8 cellular contexts compared by ENCODE assay signal in genomic region chr1:87151500-87152421, GRCh38.
DNase-seq lines count a peak whose midpoint lies in the region; ATAC-seq and TF ChIP-seq lines count a peak whose summit lies in the region.

No MANE protein-coding gene starts in this region.

- no peaks in the 10 kb centered on the region for H3K27me3 ChIP-seq in trophoblast cell (ENCODE audit: insufficient read depth, low read length)

- peak; percentile 35 for DNase-seq in GM12864 (ENCODE audit: low read depth)
- DNase-seq in LHCN-M2 (ENCODE audit: low read depth) = peak; percentile 39
- DNase-seq in activated T-helper 1 cell treated with anti-CD3 and anti-CD28 coated beads, Interleukin-12 subunit alpha, Interleukin-12 subunit beta, Interleukin-2, Interleukin-4 antibody, amounts not matched to agents 30 ng/mL and 10 ng/mL and 1 ng/mL, durations not matched to agents 14 hours and 24 hours and 36 hours (ENCODE audit: low spot score) = peak; percentile 5
- DNase-seq in cardiac septum (ENCODE audit: low spot score) = peak; percentile 84
- peak; percentile 70 to 82 for DNase-seq in trophoblast cell
- no peak for DNase-seq in NCI-H1417 treated with DMSO at 0.1 percent for 48 hours (lab: John Stamatoyannopoulos, UW)
- no peak for DNase-seq in NCI-H2196 treated with DMSO at 0.1 percent for 48 hours (lab: John Stamatoyannopoulos, UW; ENCODE audit: unreplicated experiment)

- H2BK12ac ChIP-seq in trophoblast cell (ENCODE audit: low read length) = peak overlapping the region; percentile 92

- peak overlapping the region; percentile 29 for H3K14ac ChIP-seq in trophoblast cell (ENCODE audit: low read length)

- H3K27me3 Mint-ChIP-seq in activated T-helper 1 cell treated with anti-CD3 and anti-CD28 coated beads, Interleukin-12 subunit alpha, Interleukin-12 subunit beta, Interleukin-2, Interleukin-4 antibody, amounts not matched to agents 30 ng/mL and 10 ng/mL and 1 ng/mL, durations not matched to agents 14 hours and 24 hours and 36 hours (ENCODE audit: insufficient read depth) = peaks cover 40% of the 10 kb centered on the region

- peaks cover 22% of the 10 kb centered on the region for H3K79me1 ChIP-seq in trophoblast cell (ENCODE audit: low read length)

- H2AK5ac ChIP-seq in trophoblast cell (ENCODE audit: low read length) = no peak overlapping the region

- H2BK5ac ChIP-seq in trophoblast cell (ENCODE audit: low read depth, low read length, poor library complexity) = peak overlapping the region; percentile 33

- intact Hi-C loops in activated T-helper 1 cell treated with anti-CD3 and anti-CD28 coated beads, Interleukin-12 subunit alpha, Interleukin-12 subunit beta, Interleukin-2, Interleukin-4 antibody, amounts not matched to agents 30 ng/mL and 10 ng/mL and 1 ng/mL, durations not matched to agents 14 hours and 24 hours and 36 hours (cut with micrococcal nuclease) = loop anchor here (2.0 to 5.0 kb wide), 3 partner anchors 177 to 253 kb away; partner anchors contain the start of gene LMO4
- intact Hi-C loops in cardiac septum (cut with DNase I) = loop anchor here (5.0 kb wide), 3 partner anchors 136 to 801 kb away; partner anchors contain the start of gene LMO4

- H3K36me3 Mint-ChIP-seq in activated T-helper 1 cell treated with anti-CD3 and anti-CD28 coated beads, Interleukin-12 subunit alpha, Interleukin-12 subunit beta, Interleukin-2, Interleukin-4 antibody, amounts not matched to agents 30 ng/mL and 10 ng/mL and 1 ng/mL, durations not matched to agents 14 hours and 24 hours and 36 hours (ENCODE audit: low read depth) = no peaks in the 10 kb centered on the region

- no peak overlapping the region for H3K9ac ChIP-seq in trophoblast cell (ENCODE audit: low read length)

- WGBS in trophoblast cell (ENCODE audit: extremely low coverage, insufficient coverage, insufficient read length) = no CpG with 5 or more reads among the region's 45 CpGs

- H2BK120ac ChIP-seq in trophoblast cell (ENCODE audit: insufficient read depth, low read length, poor library complexity) = peak overlapping the region; percentile 69

- H3K79me2 ChIP-seq in trophoblast cell (ENCODE audit: control insufficient read depth, insufficient read depth, low read length, poor library complexity) = no peaks in the 10 kb centered on the region

- H3K4me3 Mint-ChIP-seq in activated T-helper 1 cell treated with anti-CD3 and anti-CD28 coated beads, Interleukin-12 subunit alpha, Interleukin-12 subunit beta, Interleukin-2, Interleukin-4 antibody, amounts not matched to agents 30 ng/mL and 10 ng/mL and 1 ng/mL, durations not matched to agents 14 hours and 24 hours and 36 hours = peak overlapping the region; percentile 65

- peaks cover 14 to 18% of the 10 kb centered on the region in 2 experiments for H3K4me1 ChIP-seq in trophoblast cell (ENCODE audit: control insufficient read depth in 1 of 2, insufficient read depth in 2 of 2, low read length in 2 of 2)

- H4K91ac ChIP-seq in trophoblast cell (ENCODE audit: low read depth, low read length) = peak overlapping the region; percentile 83

- H3K4me2 ChIP-seq in trophoblast cell (ENCODE audit: low read length) = peak overlapping the region; percentile 40

- TF ChIP-seq CTCF in GM12864 (IDR thresholded peaks at IDR 0.05; ENCODE audit: low read depth, low read length, missing control alignments) = peak; percentile 45

- no peaks in the 10 kb centered on the region for H3K9me3 Mint-ChIP-seq in activated T-helper 1 cell treated with anti-CD3 and anti-CD28 coated beads, Interleukin-12 subunit alpha, Interleukin-12 subunit beta, Interleukin-2, Interleukin-4 antibody, amounts not matched to agents 30 ng/mL and 10 ng/mL and 1 ng/mL, durations not matched to agents 14 hours and 24 hours and 36 hours

- peak; percentile 86 for ATAC-seq in GM21825 (IDR thresholded peaks at IDR 0.05; ENCODE audit: unreplicated experiment)

- H3K4me1 Mint-ChIP-seq in activated T-helper 1 cell treated with anti-CD3 and anti-CD28 coated beads, Interleukin-12 subunit alpha, Interleukin-12 subunit beta, Interleukin-2, Interleukin-4 antibody, amounts not matched to agents 30 ng/mL and 10 ng/mL and 1 ng/mL, durations not matched to agents 14 hours and 24 hours and 36 hours (ENCODE audit: low read depth) = peaks cover 18% of the 10 kb centered on the region

- H4K12ac ChIP-seq in trophoblast cell (ENCODE audit: low read depth, low read length) = peak overlapping the region; percentile 32

- H4K8ac ChIP-seq in trophoblast cell (ENCODE audit: low read depth, low read length) = peak overlapping the region; percentile 78

- no peak overlapping the region for H3K4ac ChIP-seq in trophoblast cell (ENCODE audit: low read depth, low read length)

- no peak overlapping the region for H3K27ac ChIP-seq in trophoblast cell (ENCODE audit: low read depth, low read length)

- no peak overlapping the region for H3K23ac ChIP-seq in trophoblast cell (ENCODE audit: low read length)

- H2AFZ ChIP-seq in trophoblast cell (ENCODE audit: insufficient read depth, low read length, poor library complexity) = no peak overlapping the region

- H3K18ac ChIP-seq in trophoblast cell (ENCODE audit: low read length) = peak overlapping the region; percentile 67

- H3K27ac Mint-ChIP-seq in activated T-helper 1 cell treated with anti-CD3 and anti-CD28 coated beads, Interleukin-12 subunit alpha, Interleukin-12 subunit beta, Interleukin-2, Interleukin-4 antibody, amounts not matched to agents 30 ng/mL and 10 ng/mL and 1 ng/mL, durations not matched to agents 14 hours and 24 hours and 36 hours = peak overlapping the region; percentile 25

- no peaks in the 10 kb centered on the region for H3K36me3 ChIP-seq in trophoblast cell (ENCODE audit: control insufficient read depth in 1 of 2, insufficient read depth in 2 of 2, low read length in 2 of 2)

- peak overlapping the region; percentile 42 for H3K4me3 ChIP-seq in GM12864 (ENCODE audit: low read depth, low read length)
- H3K4me3 ChIP-seq in trophoblast cell (ENCODE audit: low read depth, low read length) = no peak overlapping the region

- H3K9me3 ChIP-seq in trophoblast cell (ENCODE audit: insufficient read depth, low read depth, low read length) = no peaks in the 10 kb centered on the region

Comparison
In these comparisons a context has a peak if more than half of its experiments do, and no peak if none do; other contexts are left out.
1. DNase-seq: peak in GM12864 (single experiment), LHCN-M2 (single experiment), activated T-helper 1 cell treated with anti-CD3 and anti-CD28 coated beads, Interleukin-12 subunit alpha, Interleukin-12 subunit beta, Interleukin-2, Interleukin-4 antibody, amounts not matched to agents 30 ng/mL and 10 ng/mL and 1 ng/mL, durations not matched to agents 14 hours and 24 hours and 36 hours (single experiment), cardiac septum (single experiment) and trophoblast cell (2 of 2); none in NCI-H1417 treated with DMSO at 0.1 percent for 48 hours (single experiment) and NCI-H2196 treated with DMSO at 0.1 percent for 48 hours (single experiment).